In the genomic region with DNA sequence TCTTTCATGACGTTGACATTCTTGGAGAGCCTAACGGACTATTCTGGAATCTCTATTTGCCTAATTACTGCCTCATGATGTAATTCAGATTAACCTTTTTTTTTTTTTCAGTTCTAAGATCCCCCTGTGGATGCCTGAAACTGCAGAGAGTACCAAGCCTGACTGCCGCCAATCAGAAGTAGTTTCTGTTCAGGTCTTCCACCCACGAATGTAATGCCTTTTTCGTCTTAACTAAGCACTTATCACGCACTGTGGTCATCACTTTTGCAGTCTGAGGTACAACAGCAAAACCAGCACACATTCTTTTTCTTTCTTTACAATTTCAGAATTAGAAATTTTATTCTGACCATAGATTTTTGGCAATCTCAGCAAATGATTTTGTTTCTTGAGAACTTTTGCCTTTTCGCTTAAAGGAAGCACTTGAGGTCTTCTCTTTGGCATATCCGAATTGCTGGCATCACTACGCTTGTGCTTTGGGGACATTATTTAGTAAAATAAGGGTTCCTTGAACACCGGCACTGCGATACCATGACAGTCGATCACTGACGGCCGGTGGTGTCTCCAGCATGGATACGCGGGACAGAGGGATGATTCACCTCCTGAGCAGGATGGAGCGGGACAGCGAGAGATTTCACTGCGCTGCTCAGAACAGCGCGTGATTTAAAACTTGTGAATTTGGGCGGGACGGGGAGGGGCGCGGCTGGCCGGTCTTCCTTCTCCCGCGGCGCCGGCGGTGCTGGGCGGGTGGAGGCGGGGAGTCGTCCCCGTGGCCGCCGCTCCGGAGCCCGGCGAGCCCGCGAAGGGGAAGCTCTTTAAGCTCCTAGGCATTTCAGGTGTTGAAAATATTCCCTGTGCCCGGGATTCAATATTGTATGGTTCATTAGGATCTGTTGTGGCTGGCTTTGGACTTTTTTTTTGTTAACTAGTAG, we compare ENCODE assay signal across 1 cellular context.
TF ChIP-seq lines count a peak whose summit lies in the region.

No MANE protein-coding gene starts in this region.

TF ChIP-seq in K562, 482 proteins besides CTCF, POLR2A, EP300 and RAD21 (continued from another document):
- TF ChIP-seq UBTF (IDR thresholded peaks at IDR 0.05; ENCODE audit: borderline replicate concordance in 1 of 2, low read depth in 2 of 2, low read length in 2 of 2) = peak; percentile 89 to 97; a peak in 3 of 4 replicates
- TF ChIP-seq HNRNPLL (IDR thresholded peaks at IDR 0.05; ENCODE audit: low read depth, low read length, poor library complexity, severe bottlenecking) = no peak
- TF ChIP-seq NCOA4 (IDR thresholded peaks at IDR 0.05; ENCODE audit: partially characterized antibody) = no peak
- no peak for TF ChIP-seq SUPT5H (IDR thresholded peaks at IDR 0.05)
- TF ChIP-seq CBX8 (IDR thresholded peaks at IDR 0.05; ENCODE audit: borderline replicate concordance, extremely low read depth, low read depth, low read length, poor library complexity, severe bottlenecking) = peak; percentile 82
- no peak for TF ChIP-seq ZNF280A (IDR thresholded peaks at IDR 0.05; ENCODE audit: low read depth, partially characterized antibody)
- no peak for TF ChIP-seq GTF2B (IDR thresholded peaks at IDR 0.05; ENCODE audit: extremely low read depth, insufficient read length)
- TF ChIP-seq TFAP4 (CRISPR knock-in tag; IDR thresholded peaks at IDR 0.05; ENCODE audit: borderline replicate concordance) = no peak
- no peak for TF ChIP-seq ZNF253 (CRISPR knock-in tag; conservative IDR thresholded peaks at IDR 0.05)
- 0 out of 2 replicates have a peak, but pooled peaks have one; percentile 27 for TF ChIP-seq FOSL1 (tag; conservative IDR thresholded peaks at IDR 0.05)
- no peak for TF ChIP-seq MTA3 (IDR thresholded peaks at IDR 0.05; ENCODE audit: borderline replicate concordance)
